In genomic region chrX:65828599-65828998, GRCh38 we compare ENCODE assay signal across 17 cellular contexts.
DNase-seq lines count a peak whose midpoint lies in the region; ATAC-seq, FAIRE-seq and TF ChIP-seq lines count a peak whose summit lies in the region.
"Had no signal": no experiment of that assay in that cellular context is flagged by ENCODE, and none has a peak within 500 bp of the region (broad histone marks: within the 10 kb centered on the region; RNA-seq: fewer than 3 reads in every experiment).

No MANE protein-coding gene starts in this region.

- H3K36me3 ChIP-seq in Loucy (ENCODE audit: insufficient read depth, low read length): no peaks in the 10 kb centered on the region
- H3K36me3 ChIP-seq in astrocyte (ENCODE audit: insufficient read depth, low read length): no peaks in the 10 kb centered on the region

- H3K27me3 ChIP-seq in Loucy (ENCODE audit: insufficient read depth, low read length, poor library complexity, severe bottlenecking) (no peaks in the 10 kb centered on the region), astrocyte (ENCODE audit: insufficient read depth, low read length) (no peaks in the 10 kb centered on the region)

- POLR2A ChIA-PET in RWPE1 (lab: Yijun Ruan, JAX; ENCODE audit: low non-redundant PET): no interaction called here

- H3K4me3 Mint-ChIP-seq in astrocyte (ENCODE audit: unreplicated experiment): no peak overlapping the region
- H3K4me3 Mint-ChIP-seq in immature natural killer cell: no peak overlapping the region
- H3K4me3 Mint-ChIP-seq: CD4-positive, alpha-beta memory T cell; GM23338; H9 had no signal

- CTCF ChIA-PET in RWPE1 (lab: Yijun Ruan, JAX): no interaction called here

- H3K4me1 Mint-ChIP-seq in astrocyte (ENCODE audit: low read depth, unreplicated experiment) (no peaks in the 10 kb centered on the region), immature natural killer cell (no peaks in the 10 kb centered on the region)
- H3K4me1 Mint-ChIP-seq: CD4-positive, alpha-beta memory T cell had no signal

- H3K36me3 Mint-ChIP-seq in astrocyte (ENCODE audit: low read depth, unreplicated experiment) (no peaks in the 10 kb centered on the region), immature natural killer cell (no peaks in the 10 kb centered on the region)
- H3K36me3 Mint-ChIP-seq: CD4-positive, alpha-beta memory T cell had no signal

- H3K4me2 ChIP-seq in Loucy (ENCODE audit: low read depth, low read length, poor library complexity, severe bottlenecking) (no peak overlapping the region), astrocyte (ENCODE audit: low read length) (no peak overlapping the region)
- H3K4me2 ChIP-seq: GM23338 had no signal

- TF ChIP-seq CTCF in Loucy (conservative IDR thresholded peaks at IDR 0.05; ENCODE audit: low read length) (no peak), astrocyte (IDR thresholded peaks at IDR 0.05; ENCODE audit: insufficient read depth, low read depth, low read length) (no peak), RWPE1 (conservative IDR thresholded peaks at IDR 0.05; ENCODE audit: low read depth) (no peak)

- no peaks in the 10 kb centered on the region for H3K9me2 ChIP-seq in Loucy (replicated peaks; ENCODE audit: low read depth, low read length)

- H2AFZ ChIP-seq in Loucy (ENCODE audit: low read length) (0 out of 2 replicates have a peak overlapping the region, but pooled peaks have one; percentile 32), astrocyte (ENCODE audit: low read depth, low read length) (no peak overlapping the region)
- H2AFZ ChIP-seq: GM23338 had no signal

- H3K9me3 Mint-ChIP-seq in astrocyte (ENCODE audit: unreplicated experiment) (no peaks in the 10 kb centered on the region), immature natural killer cell (no peaks in the 10 kb centered on the region)
- H3K9me3 Mint-ChIP-seq: GM23338 had no signal

- H3K79me2 ChIP-seq in Loucy (ENCODE audit: insufficient read depth, low read length) (no peaks in the 10 kb centered on the region), astrocyte (ENCODE audit: insufficient read depth, low read length) (no peaks in the 10 kb centered on the region)

- H3K27ac ChIP-seq in astrocyte (ENCODE audit: low read depth, low read length) (no peak overlapping the region), RWPE1 (no peak overlapping the region)

- peak; percentile 55 for ATAC-seq in GM19463 (IDR thresholded peaks at IDR 0.05; ENCODE audit: unreplicated experiment)
- no peak for ATAC-seq in HG03039 (IDR thresholded peaks at IDR 0.05; ENCODE audit: unreplicated experiment)
- ATAC-seq: GM23338, HCT116 had no signal

- H3K27ac Mint-ChIP-seq in astrocyte (ENCODE audit: unreplicated experiment) (no peak overlapping the region), immature natural killer cell (no peak overlapping the region)
- H3K27ac Mint-ChIP-seq: CD4-positive, alpha-beta memory T cell; GM23338; H9 had no signal

- H3K27me3 Mint-ChIP-seq in astrocyte (ENCODE audit: low read depth, unreplicated experiment) (peaks cover 3% of the 10 kb centered on the region), immature natural killer cell (ENCODE audit: low read depth in 3 of 3) (peaks cover 3 to 6% (median 5%) of the 10 kb centered on the region in 3 donors)
- H3K27me3 Mint-ChIP-seq: CD4-positive, alpha-beta memory T cell had no signal

- H3K4me1 ChIP-seq in Loucy (ENCODE audit: insufficient read depth, low read length, poor library complexity, severe bottlenecking) (peaks cover 3% of the 10 kb centered on the region), astrocyte (ENCODE audit: insufficient read depth, low read length) (no peaks in the 10 kb centered on the region)

- H3F3A ChIP-seq in Loucy (ENCODE audit: low read depth): no peaks in the 10 kb centered on the region

- H4K20me1 ChIP-seq in Loucy (ENCODE audit: insufficient read depth, low read length, poor library complexity, severe bottlenecking) (no peaks in the 10 kb centered on the region), astrocyte (ENCODE audit: insufficient read depth, low read length) (no peaks in the 10 kb centered on the region)

- H3K9me3 ChIP-seq in Loucy (ENCODE audit: insufficient read depth, low read depth, low read length) (no peaks in the 10 kb centered on the region; the same call in 1 of the 2 replicates), astrocyte (ENCODE audit: insufficient read depth, low read depth, low read length) (no peaks in the 10 kb centered on the region)

- H3K4me3 ChIP-seq in Loucy (ENCODE audit: low read length, poor library complexity, severe bottlenecking): no peak overlapping the region
- H3K4me3 ChIP-seq in astrocyte (ENCODE audit: insufficient read depth, low read depth, low read length): no peak overlapping the region
- H3K4me3 ChIP-seq: GM23338 had no signal

- DNase-seq in astrocyte (ENCODE audit: low read depth) (no peak), RWPE1 (ENCODE audit: low spot score) (no peak), immature natural killer cell (no peak)
- DNase-seq: C1 segment of cervical spinal cord; Calu3; CD4-positive, alpha-beta memory T cell; COR-L47; DMS53; DMS79 treated with DMSO at 0.1 percent for 48 hours; GF-D8; H9 had no signal

- no peak overlapping the region for H3K9ac ChIP-seq in Loucy (ENCODE audit: low read depth, low read length, poor library complexity, severe bottlenecking)
- H3K9ac ChIP-seq in astrocyte (ENCODE audit: low read length): no peak overlapping the region

- FAIRE-seq in astrocyte (lab: Jason Lieb, UNC): peak; percentile 37
- FAIRE-seq: GM12891 had no signal
